In the genomic region with DNA sequence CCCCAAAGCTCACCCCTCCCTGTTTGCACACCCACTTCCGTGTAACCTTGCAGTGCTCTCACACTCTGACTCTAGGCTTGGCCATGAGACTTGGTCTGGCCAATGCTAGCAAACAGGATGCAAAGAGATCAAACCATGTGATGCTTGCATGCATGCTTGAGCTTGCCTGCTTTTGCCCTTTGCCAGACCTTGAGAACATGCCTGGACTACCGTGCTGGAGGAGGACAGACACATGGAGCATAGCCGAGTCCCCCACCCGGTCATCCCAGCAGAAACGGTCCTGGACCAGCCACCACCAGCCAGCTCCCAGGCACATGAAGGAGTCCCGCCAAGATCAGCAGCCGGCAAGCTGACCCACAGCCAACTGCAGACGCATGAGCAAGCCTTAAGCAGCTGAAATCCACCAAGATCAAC, we compare ENCODE assay signal across 10 cellular contexts. TPM values are rescaled to one million over a fixed set of nuclear protein-coding genes. Genes with fewer than 3 reads are reported as not detected.
DNase-seq lines count a peak whose midpoint lies in the region; ATAC-seq, FAIRE-seq and TF ChIP-seq lines count a peak whose summit lies in the region.
"Had no signal": no experiment of that assay in that cellular context is flagged by ENCODE, and none has a peak within 500 bp of the region (broad histone marks: within the 10 kb centered on the region; RNA-seq: fewer than 3 reads in every experiment).

No MANE protein-coding gene starts in this region.

- H3K27ac ChIP-seq in foreskin keratinocyte (no peak overlapping the region), small intestine (ENCODE audit: low read depth in 1 of 2, low read length in 1 of 2) (no peak overlapping the region), coronary artery (no peak overlapping the region), esophagus muscularis mucosa (replicated peaks in 1 of 4) (no peak overlapping the region)

- H3K9me3 ChIP-seq in MG63 (no peaks in the 10 kb centered on the region), small intestine (ENCODE audit: control insufficient read depth, low read depth) (no peaks in the 10 kb centered on the region), esophagus muscularis mucosa (no peaks in the 10 kb centered on the region)
- H3K9me3 ChIP-seq: breast epithelium had no signal

- POLR2A ChIA-PET in activated CD4-positive, alpha-beta T cell treated with anti-CD3 and anti-CD28 coated beads, Interleukin-2, amount 10 ng/mL, durations not matched to agents 7 days and 5 days (lab: Charles Lee): no interaction called here

- H3K4me3 ChIP-seq in MG63: no peak overlapping the region
- no peak overlapping the region for H3K4me3 ChIP-seq in small intestine (ENCODE audit: low read depth in 1 of 2, low read length in 2 of 2)
- H3K4me3 ChIP-seq in coronary artery: no peak overlapping the region
- no peak overlapping the region for H3K4me3 ChIP-seq in esophagus muscularis mucosa
- H3K4me3 ChIP-seq: breast epithelium had no signal

- peak overlapping the region; percentile 40 for H3K4me3 Mint-ChIP-seq in activated CD4-positive, alpha-beta T cell treated with anti-CD3 and anti-CD28 coated beads, Interleukin-2, amount 10 ng/mL, durations not matched to agents 7 days and 5 days
- H3K4me3 Mint-ChIP-seq: activated B cell treated with CpG ODN at 0.5 μM for 24 hours had no signal

- H3K4me1 ChIP-seq in foreskin keratinocyte (no peaks in the 10 kb centered on the region), small intestine (ENCODE audit: control insufficient read depth in 2 of 2, insufficient read depth in 1 of 2, low read depth in 1 of 2, low read length in 1 of 2) (no peaks in the 10 kb centered on the region), esophagus muscularis mucosa (peaks cover 0 to 11% (median 4%) of the 10 kb centered on the region in 4 donors)
- H3K4me1 ChIP-seq: breast epithelium had no signal

- WGBS in small intestine, 3 donors: 66 to 81% (median 80%) methylated on average over 8 of the region's 8 CpGs
- 67% methylated on average over 3 of the region's 8 CpGs for WGBS in esophagus muscularis mucosa

- no peaks in the 10 kb centered on the region for H3K36me3 ChIP-seq in MG63
- H3K36me3 ChIP-seq in small intestine (ENCODE audit: control insufficient read depth in 2 of 2, insufficient read depth in 2 of 2, low read length in 2 of 2): peaks cover 0 to 2% of the 10 kb centered on the region in 2 donors
- H3K36me3 ChIP-seq in esophagus muscularis mucosa: peaks cover 0 to 55% (median 31%) of the 10 kb centered on the region in 4 donors
- H3K36me3 ChIP-seq: breast epithelium had no signal

- peak overlapping the region; percentile 74 for H3K27ac Mint-ChIP-seq in activated CD4-positive, alpha-beta T cell treated with anti-CD3 and anti-CD28 coated beads, Interleukin-2, amount 10 ng/mL, durations not matched to agents 7 days and 5 days
- H3K27ac Mint-ChIP-seq: activated B cell treated with CpG ODN at 0.5 μM for 24 hours had no signal

- H3K36me3 Mint-ChIP-seq in activated CD4-positive, alpha-beta T cell treated with anti-CD3 and anti-CD28 coated beads, Interleukin-2, amount 10 ng/mL, durations not matched to agents 7 days and 5 days (ENCODE audit: low read depth): no peaks in the 10 kb centered on the region

- H3K27me3 Mint-ChIP-seq in activated CD4-positive, alpha-beta T cell treated with anti-CD3 and anti-CD28 coated beads, Interleukin-2, amount 10 ng/mL, durations not matched to agents 7 days and 5 days: no peaks in the 10 kb centered on the region
- H3K27me3 Mint-ChIP-seq: activated B cell treated with CpG ODN at 0.5 μM for 24 hours had no signal

- no peaks in the 10 kb centered on the region for H3K9me3 Mint-ChIP-seq in activated CD4-positive, alpha-beta T cell treated with anti-CD3 and anti-CD28 coated beads, Interleukin-2, amount 10 ng/mL, durations not matched to agents 7 days and 5 days
- H3K9me3 Mint-ChIP-seq: activated B cell treated with CpG ODN at 0.5 μM for 24 hours had no signal

- H3K4me1 Mint-ChIP-seq in activated CD4-positive, alpha-beta T cell treated with anti-CD3 and anti-CD28 coated beads, Interleukin-2, amount 10 ng/mL, durations not matched to agents 7 days and 5 days: peaks cover 24% of the 10 kb centered on the region

- H3K27me3 ChIP-seq in MG63: no peaks in the 10 kb centered on the region
- no peaks in the 10 kb centered on the region for H3K27me3 ChIP-seq in foreskin keratinocyte
- no peaks in the 10 kb centered on the region for H3K27me3 ChIP-seq in small intestine (ENCODE audit: control insufficient read depth in 2 of 2, insufficient read depth in 2 of 2, low read length in 2 of 2)
- no peaks in the 10 kb centered on the region for H3K27me3 ChIP-seq in esophagus muscularis mucosa
- H3K27me3 ChIP-seq: breast epithelium had no signal

- intact Hi-C loops in esophagus muscularis mucosa (cut with DNase I): no loop called here

- no peak for FAIRE-seq in small intestine (lab: Jason Lieb, UNC)

- no peak for TF ChIP-seq POLR2A in esophagus muscularis mucosa (IDR thresholded peaks at IDR 0.05; ENCODE audit: low read depth)

- DNase-seq in activated CD4-positive, alpha-beta T cell treated with anti-CD3 and anti-CD28 coated beads, Interleukin-2, amount 10 ng/mL, durations not matched to agents 7 days and 5 days: no peak
- no peak for DNase-seq in activated CD4-positive, alpha-beta T cell treated with anti-CD3 and anti-CD28 coated beads, Interleukin-2, amount 50 U/mL, for 4 hours
- DNase-seq in MG63 (peak; percentile 94), foreskin keratinocyte (peak; percentile 27 to 45), small intestine (peak; percentile 9), coronary artery (ENCODE audit: low spot score) (no peak), esophagus muscularis mucosa (ENCODE audit: extremely low spot score) (no peak)
- no peak for DNase-seq in stimulated activated CD4-positive, alpha-beta T cell treated with anti-CD3 and anti-CD28 coated beads, Interleukin-15, amount 100 ng/mL, for 24 hours
- DNase-seq: activated B cell treated with CpG ODN at 0.5 μM for 24 hours had no signal

- TF ChIP-seq CTCF in foreskin keratinocyte (conservative IDR thresholded peaks at IDR 0.05): no peak
- no peak for TF ChIP-seq CTCF in coronary artery (IDR thresholded peaks at IDR 0.05)
- TF ChIP-seq CTCF in esophagus muscularis mucosa (IDR thresholded peaks at IDR 0.05): no peak

- no peak for TF ChIP-seq EP300 in esophagus muscularis mucosa (IDR thresholded peaks at IDR 0.05)

- peak; percentile 3 for ATAC-seq in foreskin keratinocyte

- CTCF ChIA-PET in activated CD4-positive, alpha-beta T cell treated with anti-CD3 and anti-CD28 coated beads, Interleukin-2, amount 10 ng/mL, durations not matched to agents 7 days and 5 days (lab: Charles Lee): interaction anchor here (0.6 to 1.0 kb wide), 3 partner anchors 44 to 86 kb away, joined by 3 read pairs; no protein-coding TSS in a partner anchor

RNA-seq across cellular contexts. Expression of a gene that starts 23.4 kb away (rescaled TPM):
- total RNA-seq in activated CD4-positive, alpha-beta T cell treated with anti-CD3 and anti-CD28 coated beads, Interleukin-2, amount 10 ng/mL, durations not matched to agents 7 days and 5 days: 1 to 10 TPM; 6.2 to 10.0 TPM
- 1.6 and 1.8 TPM in 2 replicates for total RNA-seq in MG63 (2014; rRNA removed; shearing (Covaris generic); ENCODE audit: low replicate concordance)
- total RNA-seq in foreskin keratinocyte: 3.3 and 5.6 TPM in 2 replicates
- 2.1 and 6.2 TPM in 2 replicates for polyA plus RNA-seq in foreskin keratinocyte
- polyA plus RNA-seq in small intestine: 1 to 10 TPM; 2.7 to 7.2 (median 4.6) TPM
- 10 to 100 TPM in 1 of 4 donors, 1 to 10 TPM in 3; 5.8 to 10.2 (median 6.6) TPM for total RNA-seq in esophagus muscularis mucosa

RNA-seq across cellular contexts. Expression of a gene that starts 55.1 kb away (rescaled TPM):
- 100 to 1,000 TPM in 1 of 2 experiments, 10 to 100 TPM in 1; 95.5 to 102 TPM for total RNA-seq in activated CD4-positive, alpha-beta T cell treated with anti-CD3 and anti-CD28 coated beads, Interleukin-2, amount 10 ng/mL, durations not matched to agents 7 days and 5 days
- total RNA-seq in MG63 (2014; rRNA removed; shearing (Covaris generic); ENCODE audit: low replicate concordance): 34.5 and 41.8 TPM in 2 replicates
- total RNA-seq in foreskin keratinocyte (36.4 and 39.0 TPM in 2 replicates), esophagus muscularis mucosa (10 to 100 TPM; 49.7 to 76.1 (median 63.7) TPM)
- polyA plus RNA-seq in foreskin keratinocyte (37.8 and 41.7 TPM in 2 replicates), small intestine (10 to 100 TPM; 47.5 to 83.2 (median 76.5) TPM)

Comparison
In these comparisons a context has a peak if more than half of its experiments do, and no peak if none do; other contexts are left out.
1. DNase-seq: peak in MG63 (single experiment), foreskin keratinocyte (2 of 2) and small intestine (single experiment); none in activated CD4-positive, alpha-beta T cell treated with anti-CD3 and anti-CD28 coated beads, Interleukin-2, amount 10 ng/mL, durations not matched to agents 7 days and 5 days (single experiment), activated CD4-positive, alpha-beta T cell treated with anti-CD3 and anti-CD28 coated beads, Interleukin-2, amount 50 U/mL, for 4 hours (0 of 2), coronary artery (single experiment), stimulated activated CD4-positive, alpha-beta T cell treated with anti-CD3 and anti-CD28 coated beads, Interleukin-15, amount 100 ng/mL, for 24 hours (single experiment) and esophagus muscularis mucosa (single experiment).